In the genomic region with DNA sequence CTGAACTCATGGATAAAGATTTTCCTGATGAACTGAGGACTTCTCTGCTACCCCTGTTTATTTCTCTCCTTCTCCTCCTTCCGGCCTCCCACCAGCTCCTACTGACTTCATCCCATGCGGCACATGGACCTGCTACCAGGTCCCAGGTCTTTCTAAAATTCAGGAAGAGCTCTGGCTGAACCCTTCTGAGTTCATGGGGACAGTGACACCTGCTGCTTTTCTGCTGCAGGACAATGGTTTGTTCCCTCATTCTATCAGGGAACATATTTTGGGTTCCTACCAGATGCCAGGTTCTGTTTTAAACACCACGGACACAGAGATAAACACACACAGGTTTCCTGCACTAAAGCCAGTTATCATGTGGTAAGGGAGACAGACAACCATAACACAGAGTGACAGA, we compare ENCODE assay signal across 8 cellular contexts.
DNase-seq lines count a peak whose midpoint lies in the region; ATAC-seq and TF ChIP-seq lines count a peak whose summit lies in the region.

No MANE protein-coding gene starts in this region.

- H3K36me3 Mint-ChIP-seq in immature natural killer cell: no peaks in the 10 kb centered on the region
- H3K36me3 Mint-ChIP-seq in stimulated activated memory B cell treated with anti-CD40 and anti-IgM and Interleukin-4, amounts not matched to agents 10 μg/mL and 1 μg/mL and 100 μg/mL, for 72 hours: no peaks in the 10 kb centered on the region

- no peak for ATAC-seq in GM21786 (IDR thresholded peaks at IDR 0.05; ENCODE audit: unreplicated experiment)
- ATAC-seq in GM18505 (IDR thresholded peaks at IDR 0.05; ENCODE audit: unreplicated experiment): no peak
- no peak for ATAC-seq in stimulated activated memory B cell treated with anti-CD40 and anti-IgM and Interleukin-4, amounts not matched to agents 10 μg/mL and 1 μg/mL and 100 μg/mL, for 72 hours

- no peak overlapping the region for H3K4me3 Mint-ChIP-seq in immature natural killer cell
- no peak overlapping the region for H3K4me3 Mint-ChIP-seq in stimulated activated memory B cell treated with anti-CD40 and anti-IgM and Interleukin-4, amounts not matched to agents 10 μg/mL and 1 μg/mL and 100 μg/mL, for 72 hours

- TF ChIP-seq CTCF in GM12865 (IDR thresholded peaks at IDR 0.05; ENCODE audit: insufficient read depth, low read depth, low read length, missing control alignments): peak; percentile 16
- peak; percentile 14 for TF ChIP-seq CTCF in fibroblast of mammary gland (conservative IDR thresholded peaks at IDR 0.05; ENCODE audit: control insufficient read depth, insufficient read depth, low read depth, low read length)
- TF ChIP-seq CTCF in retinal pigment epithelial cell (conservative IDR thresholded peaks at IDR 0.05; ENCODE audit: low read depth, low read length): peak; percentile 50

- H3K9me3 Mint-ChIP-seq in immature natural killer cell: no peaks in the 10 kb centered on the region
- no peaks in the 10 kb centered on the region for H3K9me3 Mint-ChIP-seq in stimulated activated memory B cell treated with anti-CD40 and anti-IgM and Interleukin-4, amounts not matched to agents 10 μg/mL and 1 μg/mL and 100 μg/mL, for 72 hours

- DNase-seq in GM12865 (ENCODE audit: low read depth): no peak
- peak; percentile 33 for DNase-seq in OCI-M1 (lab: John Stamatoyannopoulos, UW)
- peak; percentile 7 for DNase-seq in fibroblast of mammary gland (ENCODE audit: low read depth)
- no peak for DNase-seq in retinal pigment epithelial cell (ENCODE audit: low read depth)
- no peak for DNase-seq in immature natural killer cell

- no peak for TF ChIP-seq POLR2A in GM18505 (IDR thresholded peaks at IDR 0.05; ENCODE audit: borderline replicate concordance, extremely low read depth, insufficient read depth, insufficient read length)

- H3K27me3 Mint-ChIP-seq in immature natural killer cell (ENCODE audit: low read depth in 3 of 3): peaks cover 2 to 7% (median 5%) of the 10 kb centered on the region in 3 donors
- peaks cover 8% of the 10 kb centered on the region for H3K27me3 Mint-ChIP-seq in stimulated activated memory B cell treated with anti-CD40 and anti-IgM and Interleukin-4, amounts not matched to agents 10 μg/mL and 1 μg/mL and 100 μg/mL, for 72 hours

- peaks cover 6% of the 10 kb centered on the region in 2 donors for H3K4me1 Mint-ChIP-seq in immature natural killer cell
- peaks cover 15% of the 10 kb centered on the region for H3K4me1 Mint-ChIP-seq in stimulated activated memory B cell treated with anti-CD40 and anti-IgM and Interleukin-4, amounts not matched to agents 10 μg/mL and 1 μg/mL and 100 μg/mL, for 72 hours

- H3K4me3 ChIP-seq in GM12865 (ENCODE audit: low read depth, low read length): no peak overlapping the region
- no peak overlapping the region for H3K4me3 ChIP-seq in fibroblast of mammary gland (ENCODE audit: control insufficient read depth, low read depth, low read length)
- no peak overlapping the region for H3K4me3 ChIP-seq in retinal pigment epithelial cell (ENCODE audit: low read length)

- no peak overlapping the region for H3K27ac Mint-ChIP-seq in immature natural killer cell
- no peak overlapping the region for H3K27ac Mint-ChIP-seq in stimulated activated memory B cell treated with anti-CD40 and anti-IgM and Interleukin-4, amounts not matched to agents 10 μg/mL and 1 μg/mL and 100 μg/mL, for 72 hours

Comparison
In these comparisons a context has a peak if more than half of its experiments do, and no peak if none do; other contexts are left out.
1. DNase-seq: peak in OCI-M1 (single experiment) and fibroblast of mammary gland (single experiment); none in GM12865 (single experiment), retinal pigment epithelial cell (single experiment) and immature natural killer cell (0 of 3).
2. Peak in every context shown above with its lines, with median percentiles within 50 percentile points of each other: CTCF ChIP-seq.